ENCODE assay signal across 15 cellular contexts in the genomic region with DNA sequence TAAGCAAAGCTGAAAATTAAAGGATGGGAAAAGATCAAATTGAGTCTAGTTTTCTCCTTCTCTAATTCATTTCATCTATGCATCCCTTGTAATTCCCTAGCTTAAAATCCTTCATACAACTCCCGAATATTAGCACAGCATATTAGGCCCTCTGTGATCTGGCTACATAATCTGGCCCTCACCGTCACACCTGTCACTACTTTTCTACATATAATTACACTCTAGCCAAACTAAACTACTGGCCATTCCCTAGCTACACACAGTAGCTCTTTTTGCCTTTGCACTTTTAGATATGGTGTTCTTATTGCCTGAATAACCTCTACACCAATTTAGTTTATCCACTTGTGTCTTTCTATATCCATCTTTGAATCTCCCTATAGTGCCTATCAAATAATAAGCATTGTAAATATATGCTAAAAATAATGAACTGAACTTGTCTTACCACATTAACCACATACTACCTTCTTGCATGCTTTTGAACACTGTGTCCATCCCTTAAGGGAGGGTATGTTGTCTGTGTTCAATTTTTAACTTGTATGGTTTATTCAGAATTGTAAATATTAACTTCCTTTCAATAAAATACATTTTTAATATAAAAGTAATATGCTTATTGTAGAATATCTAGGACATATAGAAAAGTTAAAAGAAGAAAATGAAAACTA. TPM values are rescaled to one million over a fixed set of nuclear protein-coding genes. Genes with fewer than 3 reads are reported as not detected.
DNase-seq lines count a peak whose midpoint lies in the region; ATAC-seq, FAIRE-seq and TF ChIP-seq lines count a peak whose summit lies in the region.
"Had no signal": no experiment of that assay in that cellular context is flagged by ENCODE, and none has a peak within 500 bp of the region (broad histone marks: within the 10 kb centered on the region; RNA-seq: fewer than 3 reads in every experiment).

No MANE protein-coding gene starts in this region.

- H3K4me3 Mint-ChIP-seq in type B pancreatic cell, result no peak overlapping the region
- H3K4me3 Mint-ChIP-seq: CD14-positive monocyte; T-helper 1 cell treated with Interleukin-12 subunit alpha and Interleukin-12 subunit beta and Interleukin-4 antibody, amounts not matched to agents 30 μg/mL and 1 μg/mL, for 36 hours had no signal

- TF ChIP-seq CTCF in type B pancreatic cell (conservative IDR thresholded peaks at IDR 0.05), result no peak

- no peak for TF ChIP-seq POLR2A in H54 (IDR thresholded peaks at IDR 0.05; ENCODE audit: low read depth, low read length)

- ATAC-seq in HG03439 (IDR thresholded peaks at IDR 0.05; ENCODE audit: unreplicated experiment) (no peak), HG03457 (IDR thresholded peaks at IDR 0.05; ENCODE audit: unreplicated experiment) (no peak)
- ATAC-seq: HepG2 had no signal

- no peaks in the 10 kb centered on the region for H3K27me3 Mint-ChIP-seq in type B pancreatic cell

- no peaks in the 10 kb centered on the region for H3K9me3 Mint-ChIP-seq in type B pancreatic cell
- H3K9me3 Mint-ChIP-seq: CD14-positive monocyte; T-helper 1 cell treated with Interleukin-12 subunit alpha and Interleukin-12 subunit beta and Interleukin-4 antibody, amounts not matched to agents 30 μg/mL and 1 μg/mL, for 36 hours had no signal

- H3K36me3 Mint-ChIP-seq in type B pancreatic cell, result peaks cover 9% of the 10 kb centered on the region

- FAIRE-seq in GM18507 (lab: Jason Lieb, UNC) (peak; percentile 51), H54 (lab: Jason Lieb, UNC) (peak; percentile 43), RCC 7860 (lab: Jason Lieb, UNC) (peak; percentile 16)
- FAIRE-seq: HepG2 had no signal

- DNase-seq in GM18507 (ENCODE audit: extremely low spot score, insufficient read length, low read depth) (no peak), H54 (ENCODE audit: insufficient read length, low spot score) (no peak), RCC 7860 (ENCODE audit: low spot score) (no peak), type B pancreatic cell (ENCODE audit: extremely low spot score, unreplicated experiment) (no peak)
- no peak for DNase-seq in stimulated activated CD4-positive, alpha-beta T cell treated with anti-CD3 and anti-CD28 coated beads, Interleukin-4, amount 100 ng/mL, for 1 hour
- DNase-seq: KBM-7, NCI-H1105 treated with DMSO at 0.1 percent for 48 hours, NCI-H1694, NCI-H2081 treated with DMSO at 0.1 percent for 48 hours, NCI-H774 had no signal

- peak overlapping the region; percentile 17 for H3K27ac Mint-ChIP-seq in type B pancreatic cell
- H3K27ac Mint-ChIP-seq: CD14-positive monocyte; T-helper 1 cell treated with Interleukin-12 subunit alpha and Interleukin-12 subunit beta and Interleukin-4 antibody, amounts not matched to agents 30 μg/mL and 1 μg/mL, for 36 hours had no signal

- peaks cover 29% of the 10 kb centered on the region for H3K4me1 Mint-ChIP-seq in type B pancreatic cell (ENCODE audit: unreplicated experiment)

RNA-seq across cellular contexts. Expression of a gene that starts 15.8 kb away (rescaled TPM):
- 18.8 and 24.0 TPM in 2 replicates for total RNA-seq in type B pancreatic cell (ENCODE audit: low replicate concordance)
